Comparison of ENCODE assay signal across 25 cellular contexts in genomic region chr1:5960336-5960735, GRCh38. TPM values are rescaled to one million over a fixed set of nuclear protein-coding genes. Genes with fewer than 3 reads are reported as not detected.
DNase-seq lines count a peak whose midpoint lies in the region; ATAC-seq and TF ChIP-seq lines count a peak whose summit lies in the region.
"Had no signal": no experiment of that assay in that cellular context is flagged by ENCODE, and none has a peak within 500 bp of the region (broad histone marks: within the 10 kb centered on the region; RNA-seq: fewer than 3 reads in every experiment).

No MANE protein-coding gene starts in this region.

- intact Hi-C loops in cardiac septum (cut with DNase I) (no loop called here), left ventricle myocardium superior (cut with micrococcal nuclease) (no loop called here), sigmoid colon (cut with DNase I) (no loop called here)

- in situ Hi-C loops in brain microvascular endothelial cell (cut with HindIII; ENCODE audit: low pct_ligation_motif_present, low sequenced_read_pairs): no loop called here

- ATAC-seq in left ventricle myocardium superior (no peak), GM21737 (IDR thresholded peaks at IDR 0.05; ENCODE audit: unreplicated experiment) (no peak)
- no peak for ATAC-seq in central memory CD8-positive, alpha-beta T cell (replicated peaks; ENCODE audit: extremely low read depth, poor library complexity, severe bottlenecking)
- ATAC-seq: A549, GM23338, HepG2, Panc1 had no signal

- no peak for TF ChIP-seq POLR2A in sigmoid colon (IDR thresholded peaks at IDR 0.05)

- no peaks in the 10 kb centered on the region for H3K9me3 ChIP-seq in sigmoid colon
- H3K9me3 ChIP-seq: A549 had no signal

- no peaks in the 10 kb centered on the region for H3K9me3 Mint-ChIP-seq in central memory CD8-positive, alpha-beta T cell
- H3K9me3 Mint-ChIP-seq: CD8-positive, alpha-beta memory T cell; GM23338; H9 had no signal

- H3K4me3 ChIP-seq in sigmoid colon (no peak overlapping the region), brain microvascular endothelial cell (ENCODE audit: low read depth, low read length) (no peak overlapping the region)
- H3K4me3 ChIP-seq: A549, GM23338 had no signal

- WGBS in sigmoid colon, 2 donors: 87 to 94% methylated on average over 7 of the region's 7 CpGs

- H3K27me3 ChIP-seq in sigmoid colon (no peaks in the 10 kb centered on the region), brain microvascular endothelial cell (replicated peaks) (no peaks in the 10 kb centered on the region)

- H3K27ac ChIP-seq in sigmoid colon (no peak overlapping the region), brain microvascular endothelial cell (no peak overlapping the region)
- H3K27ac ChIP-seq: A549 had no signal

- H3K4me1 ChIP-seq in sigmoid colon: no peaks in the 10 kb centered on the region
- H3K4me1 ChIP-seq: A549 had no signal

- peaks cover 9% of the 10 kb centered on the region for H3K4me1 Mint-ChIP-seq in central memory CD8-positive, alpha-beta T cell

- peak overlapping the region; percentile 23 for H3K27ac Mint-ChIP-seq in central memory CD8-positive, alpha-beta T cell (ENCODE audit: low read depth)
- H3K27ac Mint-ChIP-seq: GM23338, H9 had no signal

- DNase-seq in cardiac septum (ENCODE audit: low spot score): peak; percentile 63
- no peak for DNase-seq in left ventricle myocardium superior
- DNase-seq in central memory CD8-positive, alpha-beta T cell (ENCODE audit: low spot score in 2 of 2): no peak
- DNase-seq in sigmoid colon: peak; percentile 33
- DNase-seq in brain microvascular endothelial cell: no peak
- DNase-seq in NCI-H2196 treated with DMSO at 0.1 percent for 48 hours (lab: John Stamatoyannopoulos, UW; ENCODE audit: unreplicated experiment): no peak
- DNase-seq: AML-193; C1 segment of cervical spinal cord; CD8-positive, alpha-beta memory T cell; DND-41; H9; Karpas-422; NCI-H1092; NCI-H1417 treated with DMSO at 0.1 percent for 48 hours; NCI-H1694 treated with DMSO at 0.1 percent for 48 hours; NCI-H2081; NCI-H226; NCI-H510A; NCI-H69; SHP77 treated with DMSO at 0.1 percent for 48 hours had no signal

- H3K27me3 Mint-ChIP-seq in central memory CD8-positive, alpha-beta T cell: no peaks in the 10 kb centered on the region
- H3K27me3 Mint-ChIP-seq: CD8-positive, alpha-beta memory T cell had no signal

- H3K4me3 Mint-ChIP-seq in central memory CD8-positive, alpha-beta T cell: no peak overlapping the region
- H3K4me3 Mint-ChIP-seq: CD8-positive, alpha-beta memory T cell; GM23338; H9 had no signal

- H3K36me3 ChIP-seq in sigmoid colon: peaks cover 0 to 52% (median 0%) of the 10 kb centered on the region in 4 donors
- no peaks in the 10 kb centered on the region for H3K36me3 ChIP-seq in brain microvascular endothelial cell (replicated peaks)

- H3K36me3 Mint-ChIP-seq in central memory CD8-positive, alpha-beta T cell (ENCODE audit: insufficient read depth): peaks cover 1% of the 10 kb centered on the region

- no peak for TF ChIP-seq EP300 in sigmoid colon (IDR thresholded peaks at IDR 0.05)

- no peak for TF ChIP-seq CTCF in sigmoid colon (IDR thresholded peaks at IDR 0.05)
- no peak for TF ChIP-seq CTCF in brain microvascular endothelial cell (IDR thresholded peaks at IDR 0.05; ENCODE audit: low read depth, low read length, missing control alignments)

RNA-seq across cellular contexts. Expression of gene NPHP4, which starts 31.9 kb away (rescaled TPM):
- 6.6 TPM for total RNA-seq in cardiac septum
- 4.9 TPM for total RNA-seq in left ventricle myocardium superior
- total RNA-seq in sigmoid colon: 10 to 100 TPM in 2 of 4 donors, 1 to 10 TPM in 2; 4.9 to 12.2 (median 8.8) TPM
- polyA plus RNA-seq in sigmoid colon: 1 to 10 TPM in 2 of 3 donors, under 1 TPM in 1; 0.60 to 6.3 (median 1.2) TPM

Comparison
In these comparisons a context has a peak if more than half of its experiments do, and no peak if none do; other contexts are left out.
1. DNase-seq: peak in cardiac septum (single experiment) and sigmoid colon (single experiment); none in left ventricle myocardium superior (single experiment), central memory CD8-positive, alpha-beta T cell (0 of 2), brain microvascular endothelial cell (single experiment) and NCI-H2196 treated with DMSO at 0.1 percent for 48 hours (single experiment).